ENCODE assay signal across 27 cellular contexts in genomic region chr4:173514641-173515217, GRCh38. TPM values are rescaled to one million over a fixed set of nuclear protein-coding genes. Genes with fewer than 3 reads are reported as not detected.
DNase-seq lines count a peak whose midpoint lies in the region; ATAC-seq and TF ChIP-seq lines count a peak whose summit lies in the region.
"Had no signal": no experiment of that assay in that cellular context is flagged by ENCODE, and none has a peak within 500 bp of the region (broad histone marks: within the 10 kb centered on the region; RNA-seq: fewer than 3 reads in every experiment).

No MANE protein-coding gene starts in this region.

- H3K27ac ChIP-seq in hepatocyte, result no peak overlapping the region
- H3K27ac ChIP-seq: SJCRH30 had no signal

- peaks cover 86% of the 10 kb centered on the region for H3K27me3 ChIP-seq in hepatocyte
- H3K27me3 ChIP-seq: BE2C, SJCRH30 had no signal

- no peak overlapping the region for H3K4me3 Mint-ChIP-seq in activated T-cell treated with anti-CD3 and anti-CD28 coated beads, Interleukin-2, amount 50 U/mL, for 72 hours
- H3K4me3 Mint-ChIP-seq in activated T-cell treated with anti-CD3 and anti-CD28 coated beads, Interleukin-2, amount 50 U/mL, for 24 hours, result no peak overlapping the region
- H3K4me3 Mint-ChIP-seq: H9 had no signal

- H3K4me1 Mint-ChIP-seq in activated T-cell treated with anti-CD3 and anti-CD28 coated beads, Interleukin-2, amount 50 U/mL, for 72 hours (ENCODE audit: low read depth), result peaks cover 18% of the 10 kb centered on the region
- H3K4me1 Mint-ChIP-seq in activated T-cell treated with anti-CD3 and anti-CD28 coated beads, Interleukin-2, amount 50 U/mL, for 24 hours (ENCODE audit: low read depth), result peaks cover 14% of the 10 kb centered on the region

- no peaks in the 10 kb centered on the region for H3K9me2 ChIP-seq in hepatocyte (replicated peaks; ENCODE audit: insufficient read depth)

- H3K27ac Mint-ChIP-seq in activated T-cell treated with anti-CD3 and anti-CD28 coated beads, Interleukin-2, amount 50 U/mL, for 72 hours, result peak overlapping the region; percentile 83
- no peak overlapping the region for H3K27ac Mint-ChIP-seq in activated T-cell treated with anti-CD3 and anti-CD28 coated beads, Interleukin-2, amount 50 U/mL, for 24 hours
- H3K27ac Mint-ChIP-seq: H9 had no signal

- no peaks in the 10 kb centered on the region for H4K20me1 ChIP-seq in hepatocyte (ENCODE audit: insufficient read depth, poor library complexity, severe bottlenecking)

- TF ChIP-seq CTCF in hepatocyte (IDR thresholded peaks at IDR 0.05; ENCODE audit: poor library complexity), result no peak

- H3K36me3 ChIP-seq in hepatocyte (replicated peaks; ENCODE audit: insufficient read depth, low read depth), result no peaks in the 10 kb centered on the region
- H3K36me3 ChIP-seq: SJCRH30 had no signal

- 41% methylated on average over 4 of the region's 4 CpGs for WGBS in hepatocyte (ENCODE audit: low lambda C conversion rate, missing lambda C conversion rate)

- H3K9me3 ChIP-seq in hepatocyte (ENCODE audit: low read depth), result no peaks in the 10 kb centered on the region
- H3K9me3 ChIP-seq: BE2C, SJCRH30 had no signal

- H3K4me3 ChIP-seq in hepatocyte, result no peak overlapping the region
- H3K4me3 ChIP-seq: SJCRH30 had no signal

- H3K4me1 ChIP-seq in hepatocyte (ENCODE audit: insufficient read depth), result peaks cover 16% of the 10 kb centered on the region
- H3K4me1 ChIP-seq: SJCRH30 had no signal

- H3K79me2 ChIP-seq in hepatocyte, result peaks cover 31% of the 10 kb centered on the region

- H3K4me2 ChIP-seq in hepatocyte, result no peak overlapping the region

- no peak for ATAC-seq in activated T-cell treated with anti-CD3 and anti-CD28 coated beads, Interleukin-2, amount 50 U/mL, for 72 hours (replicated peaks in 1 of 2)
- no peak for ATAC-seq in GM18909 (IDR thresholded peaks at IDR 0.05; ENCODE audit: poor library complexity, unreplicated experiment)
- ATAC-seq: PC-3, Right ventricle myocardium inferior had no signal

- peaks cover 0 to 2% of the 10 kb centered on the region in 2 donors for H3K9me3 Mint-ChIP-seq in activated T-cell treated with anti-CD3 and anti-CD28 coated beads, Interleukin-2, amount 50 U/mL, for 72 hours
- no peaks in the 10 kb centered on the region for H3K9me3 Mint-ChIP-seq in activated T-cell treated with anti-CD3 and anti-CD28 coated beads, Interleukin-2, amount 50 U/mL, for 24 hours

- no peak for DNase-seq in activated T-cell treated with anti-CD3 and anti-CD28 coated beads, Interleukin-2, amount 50 U/mL, for 72 hours
- no peak for DNase-seq in activated T-cell treated with anti-CD3 and anti-CD28 coated beads, Interleukin-2, amount 50 U/mL, for 24 hours
- DNase-seq in hepatocyte (ENCODE audit: low spot score), result peak; percentile 1
- DNase-seq in retina, result peak; percentile 21
- no peak for DNase-seq in amygdala (lab: John Stamatoyannopoulos, UW)
- no peak for DNase-seq in NCI-H1436 (lab: John Stamatoyannopoulos, UW)
- DNase-seq: 8988T; ACHN; BE2C; Calu3; DMS153; DND-41; H9; KBM-7; MV-4-11; NCI-H1105; NCI-H146; NCI-H1930; NCI-H2107; NCI-H524; NCI-H82; NK-92 treated with Interleukin-12 subunit alpha and Interleukin-12 subunit beta, amount 100 ng/mL, for 24 hours; PC-3; SJCRH30 had no signal

- peaks cover 1 to 6% of the 10 kb centered on the region in 2 donors for H3K36me3 Mint-ChIP-seq in activated T-cell treated with anti-CD3 and anti-CD28 coated beads, Interleukin-2, amount 50 U/mL, for 72 hours (ENCODE audit: insufficient read depth in 2 of 2)
- no peaks in the 10 kb centered on the region for H3K36me3 Mint-ChIP-seq in activated T-cell treated with anti-CD3 and anti-CD28 coated beads, Interleukin-2, amount 50 U/mL, for 24 hours (ENCODE audit: low read depth)

- H3K27me3 Mint-ChIP-seq in activated T-cell treated with anti-CD3 and anti-CD28 coated beads, Interleukin-2, amount 50 U/mL, for 72 hours (ENCODE audit: low read depth), result peaks cover 88% of the 10 kb centered on the region
- H3K27me3 Mint-ChIP-seq in activated T-cell treated with anti-CD3 and anti-CD28 coated beads, Interleukin-2, amount 50 U/mL, for 24 hours, result peaks cover 96% of the 10 kb centered on the region

- H2AFZ ChIP-seq in hepatocyte, result no peak overlapping the region

RNA-seq across cellular contexts. Expression of gene HAND2, which starts 15.3 kb away (rescaled TPM):
- not detected for total RNA-seq in activated T-cell treated with anti-CD3 and anti-CD28 coated beads, Interleukin-2, amount 50 U/mL, for 72 hours
- 67.9 and 69.7 TPM in 2 replicates for total RNA-seq in hepatocyte
- polyA plus RNA-seq in hepatocyte, result 141 and 152 TPM in 2 replicates
- total RNA-seq: H9, MCF 10A, PC-3 had no signal

Comparison
In these comparisons a context has a peak if more than half of its experiments do, and no peak if none do; other contexts are left out.
1. DNase-seq: peak in hepatocyte (single experiment) and retina (single experiment); none in activated T-cell treated with anti-CD3 and anti-CD28 coated beads, Interleukin-2, amount 50 U/mL, for 72 hours (0 of 2), activated T-cell treated with anti-CD3 and anti-CD28 coated beads, Interleukin-2, amount 50 U/mL, for 24 hours (single experiment), amygdala (0 of 56) and NCI-H1436 (single experiment).
2. RNA of gene HAND2, which starts 15.3 kb away (total RNA-seq): 67.9 to 69.7 TPM in hepatocyte; not detected in activated T-cell treated with anti-CD3 and anti-CD28 coated beads, Interleukin-2, amount 50 U/mL, for 72 hours; every median in the first group is over 10 times any median in the second.